ENCODE assay signal across 14 cellular contexts in the genomic region with DNA sequence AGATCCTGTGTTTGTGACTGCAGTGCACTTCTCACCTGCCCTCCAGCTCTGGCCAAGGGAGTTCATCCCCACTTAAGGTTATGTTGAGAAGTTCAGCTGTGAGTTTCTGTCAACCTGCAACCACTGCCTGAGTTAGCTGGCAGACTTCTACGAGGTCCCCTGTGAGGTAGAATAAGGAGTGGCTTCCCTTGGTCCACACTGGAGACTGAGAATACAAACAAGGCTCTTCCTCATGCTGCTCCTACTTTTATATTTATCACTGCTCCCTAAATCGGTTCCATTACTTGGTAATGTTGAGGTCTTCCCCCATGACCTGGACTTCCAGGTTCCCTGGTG.
DNase-seq lines count a peak whose midpoint lies in the region; ATAC-seq and TF ChIP-seq lines count a peak whose summit lies in the region.
"Had no signal": no experiment of that assay in that cellular context is flagged by ENCODE, and none has a peak within 500 bp of the region (broad histone marks: within the 10 kb centered on the region; RNA-seq: fewer than 3 reads in every experiment).

No MANE protein-coding gene starts in this region.

- WGBS in right lobe of liver (ENCODE audit: insufficient coverage, low coverage, low lambda C conversion rate, missing lambda C conversion rate), result 33% methylated on average over 2 of the region's 2 CpGs

- in situ Hi-C loops in KBM-7 (cut with MboI; ENCODE audit: low pct_unique_long_range_greater_than_20kb, low sequenced_read_pairs), result no loop called here

- no peaks in the 10 kb centered on the region for H3K9me3 ChIP-seq in right lobe of liver
- H3K9me3 ChIP-seq: suprapubic skin had no signal

- H3K36me3 ChIP-seq in right lobe of liver, result no peaks in the 10 kb centered on the region
- H3K36me3 ChIP-seq: heart left ventricle, suprapubic skin had no signal

- peak overlapping the region; percentile 14 for H3K4me3 Mint-ChIP-seq in memory B cell

- no peak overlapping the region for H3K4me3 ChIP-seq in right lobe of liver
- H3K4me3 ChIP-seq: heart left ventricle, lung, suprapubic skin had no signal

- intact Hi-C loops in right lobe of liver (cut with DNase I), result no loop called here

- no peak overlapping the region for H3K27ac ChIP-seq in right lobe of liver
- H3K27ac ChIP-seq: heart left ventricle, parathyroid adenoma, suprapubic skin had no signal

- TF ChIP-seq CTCF in right lobe of liver (IDR thresholded peaks at IDR 0.05), result no peak

- ATAC-seq in GM18907 (IDR thresholded peaks at IDR 0.05; ENCODE audit: unreplicated experiment), result peak; percentile 52
- ATAC-seq in GM21717 (IDR thresholded peaks at IDR 0.05; ENCODE audit: unreplicated experiment), result peak; percentile 40
- peak; percentile 43 for ATAC-seq in HG03175 (IDR thresholded peaks at IDR 0.05; ENCODE audit: unreplicated experiment)
- ATAC-seq in memory B cell (ENCODE audit: low read depth), result no peak
- no peak for ATAC-seq in right lobe of liver
- ATAC-seq: heart left ventricle had no signal

- DNase-seq in memory B cell (ENCODE audit: low spot score in 2 of 2) (no peak), right lobe of liver (no peak), KBM-7 (no peak), midbrain (lab: John Stamatoyannopoulos, UW) (no peak), NCI-H446 treated with DMSO at 0.1 percent for 48 hours (lab: John Stamatoyannopoulos, UW) (no peak)
- DNase-seq: heart left ventricle; MV-4-11; stimulated activated CD4-positive, alpha-beta T cell treated with anti-CD3 and anti-CD28 coated beads, Interleukin-2, amount 100 ng/mL, for 48 hours had no signal

- TF ChIP-seq POLR2A in right lobe of liver (IDR thresholded peaks at IDR 0.05), result no peak

- H3K4me1 Mint-ChIP-seq in memory B cell, result peaks cover 18% of the 10 kb centered on the region

- no peaks in the 10 kb centered on the region for H3K36me3 Mint-ChIP-seq in memory B cell

- no peaks in the 10 kb centered on the region for H3K9me3 Mint-ChIP-seq in memory B cell

- H3K27me3 Mint-ChIP-seq in memory B cell, result no peaks in the 10 kb centered on the region

- no peaks in the 10 kb centered on the region for H3K4me1 ChIP-seq in right lobe of liver
- H3K4me1 ChIP-seq: heart left ventricle had no signal

- H3K27ac Mint-ChIP-seq in memory B cell, result peak overlapping the region; percentile 81

- H3K27me3 ChIP-seq in right lobe of liver, result no peaks in the 10 kb centered on the region
- H3K27me3 ChIP-seq: heart left ventricle, suprapubic skin had no signal

Comparison
In these comparisons a context has a peak if more than half of its experiments do, and no peak if none do; other contexts are left out.
1. ATAC-seq: peak in GM18907 (single experiment), GM21717 (single experiment) and HG03175 (single experiment); none in memory B cell (single experiment) and right lobe of liver (0 of 4).